ENCODE assay signal across 1 cellular context in genomic region chr5:125713406-125713805, GRCh38.
TF ChIP-seq lines count a peak whose summit lies in the region.

No MANE protein-coding gene starts in this region.

TF ChIP-seq in IMR-90, 13 proteins besides CTCF, POLR2A, EP300 and RAD21 (continued from another document):
- TF ChIP-seq RCOR1 (IDR thresholded peaks at IDR 0.05; ENCODE audit: insufficient replicate concordance, low read length) (no peak), BHLHE40 (IDR thresholded peaks at IDR 0.05; ENCODE audit: low read depth, low read length) (no peak), MAZ (IDR thresholded peaks at IDR 0.05; ENCODE audit: borderline replicate concordance, low read depth, low read length) (no peak)
